1 cellular context compared by ENCODE assay signal in genomic region chr9:123954921-123955320, GRCh38.
TF ChIP-seq lines count a peak whose summit lies in the region.

No MANE protein-coding gene starts in this region.

TF ChIP-seq in IMR-90, 13 proteins besides CTCF, POLR2A, EP300 and RAD21 (continued from another document):
- TF ChIP-seq CEBPB (IDR thresholded peaks at IDR 0.05; ENCODE audit: low read depth, low read length) = peak; percentile 99
- TF ChIP-seq BHLHE40 (IDR thresholded peaks at IDR 0.05; ENCODE audit: low read depth, low read length) = no peak
- no peak for TF ChIP-seq SMC3 (IDR thresholded peaks at IDR 0.05; ENCODE audit: low read depth, low read length)
- no peak for TF ChIP-seq FOS (IDR thresholded peaks at IDR 0.05; ENCODE audit: low read depth, low read length)
- no peak for TF ChIP-seq MXI1 (IDR thresholded peaks at IDR 0.05; ENCODE audit: borderline replicate concordance, low read depth, low read length)
- no peak for TF ChIP-seq RCOR1 (IDR thresholded peaks at IDR 0.05; ENCODE audit: insufficient replicate concordance, low read length)
- TF ChIP-seq, protein P1, sequence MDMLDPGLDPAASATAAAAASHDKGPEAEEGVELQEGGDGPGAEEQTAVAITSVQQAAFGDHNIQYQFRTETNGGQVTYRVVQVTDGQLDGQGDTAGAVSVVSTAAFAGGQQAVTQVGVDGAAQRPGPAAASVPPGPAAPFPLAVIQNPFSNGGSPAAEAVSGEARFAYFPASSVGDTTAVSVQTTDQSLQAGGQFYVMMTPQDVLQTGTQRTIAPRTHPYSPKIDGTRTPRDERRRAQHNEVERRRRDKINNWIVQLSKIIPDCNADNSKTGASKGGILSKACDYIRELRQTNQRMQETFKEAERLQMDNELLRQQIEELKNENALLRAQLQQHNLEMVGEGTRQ (IDR thresholded peaks at IDR 0.05; ENCODE audit: low read depth, low read length) = no peak
- TF ChIP-seq CHD1 (IDR thresholded peaks at IDR 0.05; ENCODE audit: low read depth, low read length) = no peak
TF ChIP-seq in IMR-90: peak in this region for 1.
